In the genomic region with DNA sequence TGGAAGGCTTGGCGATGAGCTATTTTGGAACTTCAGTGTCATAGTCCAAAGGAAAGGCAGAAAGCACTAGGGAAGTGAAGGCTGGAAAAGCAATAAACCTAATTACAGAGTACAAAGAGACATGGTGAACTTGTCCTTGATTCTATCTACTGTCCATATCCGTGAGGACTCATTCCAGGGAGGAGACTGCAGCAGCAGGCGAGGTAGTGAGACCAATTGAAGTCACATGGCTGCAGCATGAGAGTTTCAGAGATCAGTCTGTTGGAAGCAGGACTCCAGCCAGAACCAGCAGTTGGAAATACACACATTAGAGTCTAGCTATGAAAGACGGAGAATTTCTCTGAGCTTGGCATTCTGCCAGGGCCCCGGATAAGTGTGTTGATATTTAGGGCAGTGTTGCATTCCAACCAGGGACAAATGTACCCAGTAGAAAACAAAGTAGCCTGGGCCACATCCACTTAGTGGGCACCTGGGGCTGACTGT, we compare ENCODE assay signal across 10 cellular contexts. TPM values are rescaled to one million over a fixed set of nuclear protein-coding genes. Genes with fewer than 3 reads are reported as not detected.
DNase-seq lines count a peak whose midpoint lies in the region; ATAC-seq, FAIRE-seq and TF ChIP-seq lines count a peak whose summit lies in the region.
"Had no signal": no experiment of that assay in that cellular context is flagged by ENCODE, and none has a peak within 500 bp of the region (broad histone marks: within the 10 kb centered on the region; RNA-seq: fewer than 3 reads in every experiment).

No MANE protein-coding gene starts in this region.

- H3K27me3 Mint-ChIP-seq in mesothelial cell of epicardium (ENCODE audit: low read depth), result no peaks in the 10 kb centered on the region
- no peaks in the 10 kb centered on the region for H3K27me3 Mint-ChIP-seq in activated T-cell treated with anti-CD3 and anti-CD28 coated beads, Interleukin-2, amount 50 U/mL, for 72 hours (ENCODE audit: low read depth)
- H3K27me3 Mint-ChIP-seq in glutamatergic neuron (ENCODE audit: unreplicated experiment), result peaks cover 4% of the 10 kb centered on the region

- 41% methylated on average over 5 of the region's 5 CpGs for WGBS in A549 (ENCODE audit: missing lambda C conversion rate)

- TF ChIP-seq CTCF in A549 (IDR thresholded peaks at IDR 0.05), result no peak
- no peak for TF ChIP-seq CTCF in mesothelial cell of epicardium (IDR thresholded peaks at IDR 0.05; ENCODE audit: unreplicated experiment)
- no peak for TF ChIP-seq CTCF in glutamatergic neuron (IDR thresholded peaks at IDR 0.05; ENCODE audit: partially characterized antibody, unreplicated experiment)

- CTCF ChIA-PET in A549 (lab: Yijun Ruan, JAX), result no interaction called here

- H3K4me3 Mint-ChIP-seq in mesothelial cell of epicardium (no peak overlapping the region), glutamatergic neuron (ENCODE audit: unreplicated experiment) (no peak overlapping the region)
- H3K4me3 Mint-ChIP-seq in activated T-cell treated with anti-CD3 and anti-CD28 coated beads, Interleukin-2, amount 50 U/mL, for 72 hours, result no peak overlapping the region

- no peaks in the 10 kb centered on the region for H3K36me3 Mint-ChIP-seq in mesothelial cell of epicardium
- no peaks in the 10 kb centered on the region for H3K36me3 Mint-ChIP-seq in activated T-cell treated with anti-CD3 and anti-CD28 coated beads, Interleukin-2, amount 50 U/mL, for 72 hours (ENCODE audit: insufficient read depth in 2 of 2)
- H3K36me3 Mint-ChIP-seq in glutamatergic neuron (ENCODE audit: unreplicated experiment), result peaks cover 5% of the 10 kb centered on the region

- H3K4me1 ChIP-seq in A549, result peaks cover 12% of the 10 kb centered on the region

- peak overlapping the region; percentile 34; the same call in 2 of the 3 replicates for H3K4me2 ChIP-seq in A549

- H3K9me3 Mint-ChIP-seq in mesothelial cell of epicardium, result no peaks in the 10 kb centered on the region
- peaks cover 2 to 4% of the 10 kb centered on the region in 2 donors for H3K9me3 Mint-ChIP-seq in activated T-cell treated with anti-CD3 and anti-CD28 coated beads, Interleukin-2, amount 50 U/mL, for 72 hours
- peaks cover 8% of the 10 kb centered on the region for H3K9me3 Mint-ChIP-seq in glutamatergic neuron (ENCODE audit: unreplicated experiment)

- ATAC-seq in A549, result peak in 1 of 2 experiments; percentile 23; a peak in 1 of 6 replicates
- ATAC-seq in activated T-cell treated with anti-CD3 and anti-CD28 coated beads, Interleukin-2, amount 50 U/mL, for 72 hours (replicated peaks in 1 of 2), result no peak

- DNase-seq in A549 (ENCODE audit: low read depth in 1 of 2, low spot score in 1 of 2) (peak in 1 of 2 experiments; percentile 11), NCI-H2029 treated with DMSO at 0.1 percent for 48 hours (lab: John Stamatoyannopoulos, UW) (peak; percentile 59), dermis blood vessel endothelial cell (peak; percentile 45), mesothelial cell of epicardium (ENCODE audit: low spot score in 2 of 2, unreplicated experiment in 2 of 2) (peak; percentile 40 to 67), GM19240 (ENCODE audit: insufficient read length, low spot score) (no peak), DMS79 treated with DMSO at 0.1 percent for 48 hours (lab: John Stamatoyannopoulos, UW) (no peak), glutamatergic neuron (no peak)
- DNase-seq in activated T-cell treated with anti-CD3 and anti-CD28 coated beads, Interleukin-2, amount 50 U/mL, for 72 hours, result no peak
- DNase-seq: AML-193 had no signal

- no peak overlapping the region for H3K27ac ChIP-seq in A549
- H3K27ac ChIP-seq: neutrophil had no signal

- no peaks in the 10 kb centered on the region for H3K9me3 ChIP-seq in A549
- H3K9me3 ChIP-seq: neutrophil had no signal

- no peak for TF ChIP-seq RAD21 in A549 (conservative IDR thresholded peaks at IDR 0.05 in 1 of 2, IDR thresholded peaks at IDR 0.05 in 1 of 2)

- H3K27ac Mint-ChIP-seq in mesothelial cell of epicardium (peak overlapping the region; percentile 27), glutamatergic neuron (ENCODE audit: unreplicated experiment) (no peak overlapping the region)
- no peak overlapping the region for H3K27ac Mint-ChIP-seq in activated T-cell treated with anti-CD3 and anti-CD28 coated beads, Interleukin-2, amount 50 U/mL, for 72 hours

- TF ChIP-seq POLR2A in A549 (IDR thresholded peaks at IDR 0.05; ENCODE audit: low read length), result no peak

- no peak overlapping the region for H3K4me3 ChIP-seq in A549

- TF ChIP-seq EP300 in A549 (IDR thresholded peaks at IDR 0.05), result no peak

- peaks cover 17% of the 10 kb centered on the region for H3K4me1 Mint-ChIP-seq in mesothelial cell of epicardium
- H3K4me1 Mint-ChIP-seq in activated T-cell treated with anti-CD3 and anti-CD28 coated beads, Interleukin-2, amount 50 U/mL, for 72 hours (ENCODE audit: low read depth), result no peaks in the 10 kb centered on the region
- H3K4me1 Mint-ChIP-seq in glutamatergic neuron (ENCODE audit: low read depth, unreplicated experiment), result peaks cover 42% of the 10 kb centered on the region

- POLR2A ChIA-PET in A549 (lab: Yijun Ruan, JAX), result no interaction called here

- no peak for FAIRE-seq in A549 (lab: Jason Lieb, UNC)

TF ChIP-seq in A549, 52 proteins besides CTCF, POLR2A, EP300 and RAD21:
- TF ChIP-seq RNF2 (IDR thresholded peaks at IDR 0.05; ENCODE audit: borderline replicate concordance, low read depth), result no peak
- no peak for TF ChIP-seq RCOR1 (IDR thresholded peaks at IDR 0.05; ENCODE audit: low read depth, low read length)

RNA-seq across cellular contexts. Expression of gene ARHGAP42, which starts 54.1 kb away (rescaled TPM):
- polyA plus RNA-seq in A549 (2011; rRNA removed) (17.0 and 21.6 TPM in 2 replicates), A549 (2017; fragmentation: RNase III; extraction: RNeasy Plus Mini Kit Qiagen cat#74134 plus additional on column Dnase treatment) (5.0 to 5.4 TPM (median 5.1 TPM) in 3 replicates)
- 2.6 and 3.7 TPM in 2 replicates for polyA plus RNA-seq in A549 (2012; cell fraction: cytosol; rRNA removed)
- polyA plus RNA-seq in A549 (2012; cell fraction: nucleus; rRNA removed), result 2.4 and 4.7 TPM in 2 replicates
- polyA minus RNA-seq in A549 (2011; rRNA and poly(A)+ RNA removed), result 21.9 and 23.8 TPM in 2 replicates
- total RNA-seq in dermis blood vessel endothelial cell (6.0 and 13.4 TPM in 2 replicates), mesothelial cell of epicardium (19.4 to 21.3 TPM (median 20.2 TPM) in 3 replicates), glutamatergic neuron (ENCODE audit: unreplicated experiment) (21.4 TPM)
- total RNA-seq in activated T-cell treated with anti-CD3 and anti-CD28 coated beads, Interleukin-2, amount 50 U/mL, for 72 hours, result under 1 TPM in 1 of 2 donors, not detected in 1; 0.28 TPM

Comparison
In these comparisons a context has a peak if more than half of its experiments do, and no peak if none do; other contexts are left out.
1. DNase-seq: peak in NCI-H2029 treated with DMSO at 0.1 percent for 48 hours (single experiment), dermis blood vessel endothelial cell (single experiment) and mesothelial cell of epicardium (2 of 2); none in GM19240 (single experiment), activated T-cell treated with anti-CD3 and anti-CD28 coated beads, Interleukin-2, amount 50 U/mL, for 72 hours (0 of 2), DMS79 treated with DMSO at 0.1 percent for 48 hours (single experiment) and glutamatergic neuron (single experiment).